12 cellular contexts compared by ENCODE assay signal in genomic region chr16:64910351-64910750, GRCh38.
DNase-seq lines count a peak whose midpoint lies in the region; ATAC-seq and TF ChIP-seq lines count a peak whose summit lies in the region.
"Had no signal": no experiment of that assay in that cellular context is flagged by ENCODE, and none has a peak within 500 bp of the region (broad histone marks: within the 10 kb centered on the region; RNA-seq: fewer than 3 reads in every experiment).

No MANE protein-coding gene starts in this region.

- H2BK15ac ChIP-seq in IMR-90 (ENCODE audit: low read depth, low read length), result peak overlapping the region; percentile 17; the same call in 2 of the 3 replicates

- peak overlapping the region; percentile 75 for H2AFZ ChIP-seq in IMR-90 (replicated peaks; ENCODE audit: low read length, poor library complexity)

- H3K36me3 Mint-ChIP-seq in activated naive CD4-positive, alpha-beta T cell treated with anti-CD3 and anti-CD28 coated beads, Interleukin-2, amount 10 ng/mL, durations not matched to agents 7 days and 5 days, result no peaks in the 10 kb centered on the region

- peak overlapping the region; percentile 43 for H4K91ac ChIP-seq in IMR-90 (ENCODE audit: insufficient read depth, low read depth, low read length)

- no peak overlapping the region; the same call in 1 of the 2 replicates for H3K9ac ChIP-seq in IMR-90 (ENCODE audit: low read depth, low read length)

- BruUV-seq in IMR-90 (replicated peaks; lab: Mats Ljungman, UMichigan), result no TSS peak

- no peaks in the 10 kb centered on the region for H3K36me3 ChIP-seq in IMR-90 (ENCODE audit: control insufficient read depth, insufficient read depth, low read length)
- H3K36me3 ChIP-seq in body of pancreas (replicated peaks in 1 of 2; ENCODE audit: insufficient read depth in 1 of 2, low read depth in 2 of 2), result no peaks in the 10 kb centered on the region
- no peaks in the 10 kb centered on the region for H3K36me3 ChIP-seq in thoracic aorta

- H3K56ac ChIP-seq in IMR-90 (ENCODE audit: extremely low read depth, insufficient read depth, low read length), result peak overlapping the region; percentile 52; the same call in 1 of the 2 replicates

- no peak; the same call in 1 of the 2 replicates for TF ChIP-seq RAD21 in IMR-90 (IDR thresholded peaks at IDR 0.05; ENCODE audit: low read length)

- no peaks in the 10 kb centered on the region for H3K27me3 Mint-ChIP-seq in activated naive CD4-positive, alpha-beta T cell treated with anti-CD3 and anti-CD28 coated beads, Interleukin-2, amount 10 ng/mL, durations not matched to agents 7 days and 5 days

- TF ChIP-seq CTCF in IMR-90 (conservative IDR thresholded peaks at IDR 0.05; ENCODE audit: low read depth, low read length) (no peak), body of pancreas (IDR thresholded peaks at IDR 0.05) (no peak), thoracic aorta (IDR thresholded peaks at IDR 0.05) (no peak)

- no peaks in the 10 kb centered on the region for H3K9me1 ChIP-seq in IMR-90 (ENCODE audit: insufficient read depth, low read length)

- CTCF ChIA-PET in IMR-90 (lab: Yijun Ruan, JAX), result interaction anchor here (1.0 kb wide), 1 partner anchor 23 kb away, joined by 6 read pairs; no protein-coding TSS in a partner anchor
- CTCF ChIA-PET in activated naive CD4-positive, alpha-beta T cell treated with anti-CD3 and anti-CD28 coated beads, Interleukin-2, amount 10 ng/mL, durations not matched to agents 7 days and 5 days (lab: Charles Lee), result no interaction called here

- no peak overlapping the region for H3K27ac Mint-ChIP-seq in activated naive CD4-positive, alpha-beta T cell treated with anti-CD3 and anti-CD28 coated beads, Interleukin-2, amount 10 ng/mL, durations not matched to agents 7 days and 5 days

- TF ChIP-seq POLR2A in IMR-90 (IDR thresholded peaks at IDR 0.05; ENCODE audit: low read depth, low read length), result no peak
- TF ChIP-seq POLR2A in body of pancreas (IDR thresholded peaks at IDR 0.05), result no peak

- H2BK20ac ChIP-seq in IMR-90 (ENCODE audit: low read depth, low read length), result peak overlapping the region; percentile 52

- H3K4me2 ChIP-seq in IMR-90 (ENCODE audit: low read depth, low read length), result peak overlapping the region; percentile 11

- H3K9me3 ChIP-seq in IMR-90 (ENCODE audit: control insufficient read depth, insufficient read depth, low read length) (no peaks in the 10 kb centered on the region), body of pancreas (no peaks in the 10 kb centered on the region), thoracic aorta (no peaks in the 10 kb centered on the region)

- H3K9me3 Mint-ChIP-seq in activated naive CD4-positive, alpha-beta T cell treated with anti-CD3 and anti-CD28 coated beads, Interleukin-2, amount 10 ng/mL, durations not matched to agents 7 days and 5 days, result no peaks in the 10 kb centered on the region

- peak overlapping the region; percentile 41 for H3K14ac ChIP-seq in IMR-90 (replicated peaks; ENCODE audit: low read depth, low read length)

- peak; percentile 86 for ATAC-seq in IMR-90 (ENCODE audit: low read depth)
- ATAC-seq in body of pancreas, result peak; percentile 64
- no peak for ATAC-seq in thoracic aorta (ENCODE audit: insufficient number of reproducible peaks, low FRiP score, low read depth)
- no peak for ATAC-seq in HG03175 (IDR thresholded peaks at IDR 0.05; ENCODE audit: unreplicated experiment)
- ATAC-seq in HG03439 (IDR thresholded peaks at IDR 0.05; ENCODE audit: unreplicated experiment), result no peak

- H3K4me1 ChIP-seq in IMR-90 (ENCODE audit: control insufficient read depth, insufficient read depth, low read length), result peaks cover 2% of the 10 kb centered on the region; the same call in 1 of the 2 replicates
- no peaks in the 10 kb centered on the region for H3K4me1 ChIP-seq in body of pancreas
- H3K4me1 ChIP-seq in thoracic aorta (ENCODE audit: control insufficient read depth in 1 of 2, low read depth in 2 of 2), result peaks cover 5 to 29% of the 10 kb centered on the region in 2 donors

- no peaks in the 10 kb centered on the region for H3K27me3 ChIP-seq in IMR-90 (ENCODE audit: control insufficient read depth, insufficient read depth, low read length)
- no peaks in the 10 kb centered on the region for H3K27me3 ChIP-seq in body of pancreas
- H3K27me3 ChIP-seq in thoracic aorta (replicated peaks; ENCODE audit: insufficient read depth), result no peaks in the 10 kb centered on the region

- peak overlapping the region; percentile 76 for H3K4ac ChIP-seq in IMR-90 (ENCODE audit: low read depth, low read length)

- H3K23ac ChIP-seq in IMR-90 (ENCODE audit: low read depth, low read length), result peak overlapping the region; percentile 17; the same call in 1 of the 2 replicates

- H3K18ac ChIP-seq in IMR-90 (ENCODE audit: low read depth, low read length), result peak overlapping the region; percentile 26; the same call in 1 of the 2 replicates

- dilution Hi-C loops in IMR-90 (cut with HindIII; ENCODE audit: low sequenced_read_pairs, unreplicated experiment), result no loop called here

- intact Hi-C loops in IMR-90 (cut with micrococcal nuclease) (no loop called here), body of pancreas (cut with DNase I) (no loop called here)

- no peak overlapping the region for H2AK9ac ChIP-seq in IMR-90 (replicated peaks; ENCODE audit: low read depth, low read length, poor library complexity)

- POLR2A ChIA-PET in IMR-90 (lab: Charles Lee; ENCODE audit: unreplicated experiment), result no interaction called here

- peak overlapping the region; percentile 2 to 76; a peak in 2 of 4 replicates for H4K8ac ChIP-seq in IMR-90 (ENCODE audit: low read depth in 2 of 2, low read length in 2 of 2)

- H3K27ac ChIP-seq in IMR-90 (ENCODE audit: insufficient read depth, low read length) (peak overlapping the region; percentile 23), body of pancreas (no peak overlapping the region), thoracic aorta (no peak overlapping the region)

- no CpG with 5 or more reads among the region's 6 CpGs for WGBS in IMR-90 (ENCODE audit: extremely low coverage in 2 of 2, insufficient read length in 1 of 2), 2 experiments
- 39 to 71% methylated on average over 6 of the region's 6 CpGs for WGBS in body of pancreas, 2 donors

- peak overlapping the region; percentile 14; the same call in 1 of the 2 replicates for H4K5ac ChIP-seq in IMR-90 (ENCODE audit: low read depth, low read length)

- H2BK5ac ChIP-seq in IMR-90 (ENCODE audit: low read depth, low read length, poor library complexity, severe bottlenecking), result peak overlapping the region; percentile 28

- no peak overlapping the region for H3K4me3 Mint-ChIP-seq in activated naive CD4-positive, alpha-beta T cell treated with anti-CD3 and anti-CD28 coated beads, Interleukin-2, amount 10 ng/mL, durations not matched to agents 7 days and 5 days

- DNase-seq in IMR-90 (peak; percentile 96), body of pancreas (peak; percentile 11 to 57 (median 14)), inferior parietal cortex (ENCODE audit: extremely low spot score) (peak; percentile 13), thoracic aorta (ENCODE audit: low spot score) (peak; percentile 19)
- DNase-seq in activated naive CD4-positive, alpha-beta T cell treated with anti-CD3 and anti-CD28 coated beads, Interleukin-2, amount 10 ng/mL, durations not matched to agents 7 days and 5 days, result no peak
- DNase-seq: activated T-cell treated with anti-CD3 and anti-CD28 coated beads for 4 hours; effector memory CD4-positive, alpha-beta T cell; KBM-7; SIG-M5 had no signal

- H3K4me3 ChIP-seq in IMR-90 (ENCODE audit: insufficient read depth, low read depth, low read length), result no peak overlapping the region
- no peak overlapping the region for H3K4me3 ChIP-seq in body of pancreas
- peak overlapping the region; percentile 28 for H3K4me3 ChIP-seq in thoracic aorta
- H3K4me3 ChIP-seq: lung had no signal

- no peaks in the 10 kb centered on the region for H3K79me1 ChIP-seq in IMR-90 (ENCODE audit: low read depth in 1 of 2, low read length in 2 of 2)

- in situ Hi-C loops in IMR-90 (cut with MboI; ENCODE audit: low sequenced_read_pairs), result no loop called here

- H2BK120ac ChIP-seq in IMR-90 (ENCODE audit: low read depth, low read length), result peak overlapping the region; percentile 82

- peak overlapping the region; percentile 32 for H2AK5ac ChIP-seq in IMR-90 (ENCODE audit: low read depth, low read length)

- no peaks in the 10 kb centered on the region for H4K20me1 ChIP-seq in IMR-90 (ENCODE audit: insufficient read depth, low read length)

- no peaks in the 10 kb centered on the region for H3K4me1 Mint-ChIP-seq in activated naive CD4-positive, alpha-beta T cell treated with anti-CD3 and anti-CD28 coated beads, Interleukin-2, amount 10 ng/mL, durations not matched to agents 7 days and 5 days

TF ChIP-seq in IMR-90, 13 proteins besides CTCF, POLR2A, EP300 and RAD21 (continues in another document):
- 0 out of 2 replicates have a peak, but pooled peaks have one; percentile 15 for TF ChIP-seq MAZ (IDR thresholded peaks at IDR 0.05; ENCODE audit: borderline replicate concordance, low read depth, low read length)
- TF ChIP-seq USF2 (IDR thresholded peaks at IDR 0.05; ENCODE audit: low read depth, low read length), result no peak
- TF ChIP-seq SMC3 (IDR thresholded peaks at IDR 0.05; ENCODE audit: low read depth, low read length), result peak; percentile 3; the same call in 1 of the 2 replicates
- TF ChIP-seq MXI1 (IDR thresholded peaks at IDR 0.05; ENCODE audit: borderline replicate concordance, low read depth, low read length), result no peak
- TF ChIP-seq NFE2L2 (IDR thresholded peaks at IDR 0.05; ENCODE audit: low read depth, low read length), result no peak
- TF ChIP-seq FOS (IDR thresholded peaks at IDR 0.05; ENCODE audit: low read depth, low read length), result peak; percentile 58
- TF ChIP-seq CEBPB (IDR thresholded peaks at IDR 0.05; ENCODE audit: low read depth, low read length), result no peak
- TF ChIP-seq MAFK (IDR thresholded peaks at IDR 0.05; ENCODE audit: low read depth, low read length), result no peak
- no peak for TF ChIP-seq RCOR1 (IDR thresholded peaks at IDR 0.05; ENCODE audit: insufficient replicate concordance, low read length)
- TF ChIP-seq BHLHE40 (IDR thresholded peaks at IDR 0.05; ENCODE audit: low read depth, low read length), result no peak
- TF ChIP-seq RFX5 (IDR thresholded peaks at IDR 0.05; ENCODE audit: low read depth, low read length), result no peak
- TF ChIP-seq CHD1 (IDR thresholded peaks at IDR 0.05; ENCODE audit: low read depth, low read length), result no peak

Comparison
In these comparisons a context has a peak if more than half of its experiments do, and no peak if none do; other contexts are left out.
1. ATAC-seq: peak in IMR-90 (single experiment) and body of pancreas (single experiment); none in thoracic aorta (single experiment), HG03175 (single experiment) and HG03439 (single experiment).